8 cellular contexts compared by ENCODE assay signal in the genomic region with DNA sequence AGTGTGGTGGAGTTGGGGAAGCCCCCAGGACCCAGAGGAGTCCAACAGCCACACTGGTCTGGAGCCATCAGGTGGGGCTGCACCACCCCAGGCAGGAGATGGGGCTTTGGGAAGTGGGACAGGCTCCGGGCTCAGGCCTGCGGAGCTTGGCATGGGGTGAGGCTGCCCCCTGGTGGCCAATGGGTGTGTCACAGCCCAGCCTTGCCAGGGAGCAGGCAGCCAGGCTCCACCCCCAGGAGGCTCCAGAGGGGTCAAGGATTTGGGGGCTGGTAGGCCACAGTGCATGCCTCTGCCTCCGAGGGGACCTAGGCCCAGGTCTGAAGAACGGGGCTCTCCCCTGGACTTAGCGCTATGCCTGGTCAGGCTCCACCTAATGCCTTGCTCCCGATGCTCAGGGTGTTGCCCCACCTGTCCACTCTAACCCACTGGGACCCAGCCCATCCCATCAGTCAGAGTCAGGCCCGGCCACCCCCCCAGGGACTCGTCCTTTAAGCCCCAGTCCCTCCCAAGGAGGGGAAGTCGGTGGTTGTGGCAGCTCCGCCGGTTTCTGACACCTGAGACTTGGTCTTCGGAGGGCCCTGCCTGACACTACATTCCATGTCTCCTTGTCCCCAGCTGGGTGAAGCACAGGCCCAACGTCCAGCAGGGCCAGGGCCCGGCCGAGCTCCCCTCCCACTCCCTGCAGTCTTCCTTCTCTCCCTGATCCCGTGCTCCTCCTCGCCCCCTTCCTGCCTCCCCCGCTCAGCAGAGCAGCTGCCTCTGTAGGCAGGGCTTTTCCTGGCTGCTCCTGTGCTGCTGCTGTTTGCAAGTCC. TPM values are rescaled to one million over a fixed set of nuclear protein-coding genes. Genes with fewer than 3 reads are reported as not detected.
DNase-seq lines count a peak whose midpoint lies in the region; ATAC-seq, FAIRE-seq and TF ChIP-seq lines count a peak whose summit lies in the region.

No MANE protein-coding gene starts in this region.

- H3K4me2 ChIP-seq in DOHH2 (ENCODE audit: low read length) (peak overlapping the region; percentile 26; the same call in 1 of the 2 replicates), keratinocyte (ENCODE audit: control insufficient read depth, extremely low read depth, insufficient read depth, low read depth, low read length) (no peak overlapping the region)

- no peaks in the 10 kb centered on the region for H3F3A ChIP-seq in DOHH2 (ENCODE audit: control insufficient read depth, insufficient read depth)

- DNase-seq in T47D (ENCODE audit: low read depth in 1 of 2, low spot score in 1 of 2) = peak; percentile 73 to 90
- DNase-seq in keratinocyte (ENCODE audit: low read depth, low spot score) = no peak
- DNase-seq in stimulated activated CD4-positive, alpha-beta T cell treated with anti-CD3 and anti-CD28 coated beads, Interleukin-15, amount 100 ng/mL, for 48 hours (ENCODE audit: low read depth in 2 of 2) = peak; percentile 63 to 79

- H3K9ac ChIP-seq in keratinocyte (ENCODE audit: control insufficient read depth, extremely low read depth, insufficient read depth, low read length) = no peak overlapping the region

- no peaks in the 10 kb centered on the region for H3K9me2 ChIP-seq in DOHH2 (replicated peaks; ENCODE audit: control insufficient read depth, low read length)

- TF ChIP-seq CTCF in DOHH2 (IDR thresholded peaks at IDR 0.05; ENCODE audit: low read depth, low read length, poor library complexity, severe bottlenecking) (peak; percentile 97), LNCAP (IDR thresholded peaks at IDR 0.05) (peak; percentile 94), WI38 (IDR thresholded peaks at IDR 0.05; ENCODE audit: low read depth, low read length) (peak; percentile 87), keratinocyte (optimal IDR thresholded peaks at IDR 0.05 in 1 of 3, IDR thresholded peaks at IDR 0.05 in 1 of 3, conservative IDR thresholded peaks at IDR 0.05 in 1 of 3; ENCODE audit: extremely low read depth in 1 of 3, insufficient read depth in 2 of 3, low read length in 3 of 3) (peak; percentile 87 to 99 (median 97))

- no peaks in the 10 kb centered on the region for H3K9me1 ChIP-seq in keratinocyte (ENCODE audit: control insufficient read depth, extremely low read depth, insufficient read depth, low read length)

- H3K79me2 ChIP-seq in DOHH2 (ENCODE audit: control insufficient read depth, low read length) (no peaks in the 10 kb centered on the region), keratinocyte (ENCODE audit: control insufficient read depth, insufficient read depth, low read length) (no peaks in the 10 kb centered on the region)

- H3K9me3 ChIP-seq in DOHH2 (ENCODE audit: control insufficient read depth, insufficient read depth, low read length) = no peaks in the 10 kb centered on the region
- no peaks in the 10 kb centered on the region for H3K9me3 ChIP-seq in keratinocyte (ENCODE audit: control insufficient read depth, low read depth, low read length)

- in situ Hi-C loops in T47D (cut with HindIII; ENCODE audit: low pct_unique_long_range_greater_than_20kb, low sequenced_read_pairs) = no loop called here

- H3K4me3 ChIP-seq in DOHH2 (ENCODE audit: low read length) (no peak overlapping the region), WI38 (ENCODE audit: low read depth, low read length) (no peak overlapping the region), keratinocyte (ENCODE audit: control insufficient read depth in 2 of 3, extremely low read depth in 1 of 3, insufficient read depth in 2 of 3, low read depth in 1 of 3, low read length in 3 of 3) (no peak overlapping the region)

- H3K36me3 ChIP-seq in DOHH2 (ENCODE audit: control insufficient read depth, low read length) (no peaks in the 10 kb centered on the region), keratinocyte (ENCODE audit: control insufficient read depth in 2 of 2, extremely low read depth in 1 of 2, insufficient read depth in 2 of 2, low read length in 2 of 2) (no peaks in the 10 kb centered on the region)

- H3K4me1 ChIP-seq in DOHH2 (ENCODE audit: control insufficient read depth, low read length) (no peaks in the 10 kb centered on the region), keratinocyte (ENCODE audit: control insufficient read depth, extremely low read depth, insufficient read depth, low read length) (peaks cover 21% of the 10 kb centered on the region)

- H3K27ac ChIP-seq in DOHH2 (ENCODE audit: low read depth, low read length) (no peak overlapping the region), keratinocyte (ENCODE audit: control insufficient read depth, insufficient read depth, low read length) (no peak overlapping the region)

- H2AFZ ChIP-seq in keratinocyte (ENCODE audit: control insufficient read depth, low read length) = no peak overlapping the region

- dilution Hi-C loops in keratinocyte (cut with MboI; ENCODE audit: extremely low pct_ligation_motif_present, low sequenced_read_pairs) = no loop called here

- peak; percentile 70 for ATAC-seq in GM21529 (IDR thresholded peaks at IDR 0.05; ENCODE audit: unreplicated experiment)
- ATAC-seq in HG03139 (IDR thresholded peaks at IDR 0.05; ENCODE audit: unreplicated experiment) = no peak

- no peaks in the 10 kb centered on the region for H3K27me3 ChIP-seq in DOHH2 (ENCODE audit: control insufficient read depth, low read length)
- no peaks in the 10 kb centered on the region for H3K27me3 ChIP-seq in keratinocyte (ENCODE audit: control insufficient read depth, extremely low read depth, insufficient read depth, low read length)

- H4K20me1 ChIP-seq in DOHH2 (ENCODE audit: control insufficient read depth, insufficient read depth, low read depth, low read length) (no peaks in the 10 kb centered on the region), keratinocyte (ENCODE audit: control insufficient read depth, extremely low read depth, insufficient read depth, low read length) (no peaks in the 10 kb centered on the region)

- FAIRE-seq in keratinocyte (lab: Jason Lieb, UNC) = no peak

RNA-seq across cellular contexts. Expression of gene SAMD8, which starts 11.3 kb away (rescaled TPM):
- 16.4 to 33.4 TPM (median 31.7 TPM) in 3 replicates for polyA plus RNA-seq in keratinocyte
- polyA plus RNA-seq in keratinocyte (2011; ENCODE audit: low read depth) = 13.4 TPM
- 10.4 and 23.6 TPM in 2 replicates for polyA plus RNA-seq in keratinocyte (2011; cell fraction: cytosol; rRNA removed)
- polyA plus RNA-seq in keratinocyte (2011; cell fraction: nucleus; rRNA removed) = 37.7 and 41.1 TPM in 2 replicates
- 9.7 and 11.6 TPM in 2 replicates for polyA plus RNA-seq in keratinocyte (2012; ENCODE audit: low replicate concordance)
- 20.0 to 60.4 TPM (median 59.8 TPM) in 3 replicates for polyA minus RNA-seq in keratinocyte
- polyA minus RNA-seq in keratinocyte (2011; cell fraction: cytosol; rRNA and poly(A)+ RNA removed) = 15.7 TPM
- 26.5 and 72.8 TPM in 2 replicates for polyA minus RNA-seq in keratinocyte (2011; cell fraction: nucleus; rRNA and poly(A)+ RNA removed)
